Comparison of ENCODE assay signal across 31 cellular contexts in genomic region chr6:148969271-148969666, GRCh38.
DNase-seq lines count a peak whose midpoint lies in the region; ATAC-seq, FAIRE-seq and TF ChIP-seq lines count a peak whose summit lies in the region.
"Had no signal": no experiment of that assay in that cellular context is flagged by ENCODE, and none has a peak within 500 bp of the region (broad histone marks: within the 10 kb centered on the region; RNA-seq: fewer than 3 reads in every experiment).

No MANE protein-coding gene starts in this region.

- H3K4me1 ChIP-seq in HUES48 (ENCODE audit: control insufficient read depth, insufficient read depth, low read length) (peaks cover 57% of the 10 kb centered on the region), K562 (replicated peaks in 1 of 2; ENCODE audit: control insufficient read depth in 2 of 2, insufficient read depth in 2 of 2, low read length in 2 of 2) (peaks cover 0 to 4% of the 10 kb centered on the region in 2 experiments; a peak in 2 of 5 replicates), iPS-20b (ENCODE audit: insufficient read depth, low read length) (peaks cover 55% of the 10 kb centered on the region), smooth muscle cell (ENCODE audit: low read depth) (peaks cover 44% of the 10 kb centered on the region)
- H3K4me1 ChIP-seq: BE2C, uterus had no signal

- H3K4me3 Mint-ChIP-seq in activated naive CD4-positive, alpha-beta T cell treated with anti-CD3 and anti-CD28 coated beads for 36 hours, result no peak overlapping the region
- H3K4me3 Mint-ChIP-seq: activated CD4-positive, alpha-beta T cell treated with anti-CD3 and anti-CD28 coated beads for 36 hours; activated CD8-positive, alpha-beta T cell treated with anti-CD3 and anti-CD28 coated beads, Interleukin-2, amount 10 ng/mL, durations not matched to agents 7 days and 5 days; activated naive CD4-positive, alpha-beta T cell treated with anti-CD3 and anti-CD28 coated beads, Interleukin-2, amount 50 U/mL, for 24 hours; activated T-helper 17 cell treated with anti-CD3 and anti-CD28 coated beads, Interleukin-2, amount 50 U/mL, for 72 hours; CD8-positive, alpha-beta memory T cell; IgD-negative memory B cell; naive B cell; stimulated activated naive CD8-positive, alpha-beta T cell treated with anti-CD3 and anti-CD28 coated beads, Interleukin-15, Interleukin-2, amounts not matched to agents 100 ng/mL and 50 ng/mL, for 24 hours had no signal

- CTCF ChIA-PET in K562 (lab: Yijun Ruan, JAX; ENCODE audit: low intra/inter-chr PET ratio), result no interaction called here
- CTCF ChIA-PET in activated naive CD4-positive, alpha-beta T cell treated with anti-CD3 and anti-CD28 coated beads for 36 hours (lab: Charles Lee), result no interaction called here

- DNase-seq in K562 (ENCODE audit: extremely low read depth in 1 of 4, low spot score in 3 of 4) (no peak), smooth muscle cell (lab: John Stamatoyannopoulos, UW; ENCODE audit: unreplicated experiment) (no peak), germinal center (ENCODE audit: low spot score) (no peak), HK-2 (ENCODE audit: unreplicated experiment) (no peak)
- DNase-seq in activated naive CD4-positive, alpha-beta T cell treated with anti-CD3 and anti-CD28 coated beads for 36 hours, result no peak
- DNase-seq: ACHN; activated CD4-positive, alpha-beta T cell treated with anti-CD3 and anti-CD28 coated beads for 36 hours; activated CD8-positive, alpha-beta T cell treated with anti-CD3 and anti-CD28 coated beads, Interleukin-2, amount 10 ng/mL, durations not matched to agents 7 days and 5 days; amygdala; BE2C; CD8-positive, alpha-beta memory T cell; DMS 273 treated with DMSO at 0.1 percent for 48 hours; kidney; midbrain; naive B cell; SHP77 treated with DMSO at 0.1 percent for 48 hours; stimulated activated CD4-positive, alpha-beta T cell treated with anti-CD3 and anti-CD28 coated beads, Interleukin-2, amount 100 ng/mL, for 24 hours; SW 1271; T-helper 9 cell; uterus had no signal

- peaks cover 10% of the 10 kb centered on the region for H3K27me3 Mint-ChIP-seq in activated naive CD4-positive, alpha-beta T cell treated with anti-CD3 and anti-CD28 coated beads for 36 hours (ENCODE audit: low read depth)
- H3K27me3 Mint-ChIP-seq: activated T-helper 17 cell treated with anti-CD3 and anti-CD28 coated beads, Interleukin-2, amount 50 U/mL, for 72 hours; IgD-negative memory B cell; naive B cell had no signal

- no peaks in the 10 kb centered on the region for H3K9me1 ChIP-seq in K562 (ENCODE audit: control insufficient read depth, insufficient read depth, low read length)

- WGBS in K562 (ENCODE audit: insufficient coverage, low coverage, missing lambda C conversion rate), result 0% methylated on average over 4 of the region's 4 CpGs
- WGBS in smooth muscle cell (ENCODE audit: low lambda C conversion rate), result 93% methylated on average over 4 of the region's 4 CpGs

- no TSS peak for BruUV-seq in K562 (replicated peaks; lab: Mats Ljungman, UMichigan)

- no peak for TF ChIP-seq EP300 in K562 (IDR thresholded peaks at IDR 0.05; ENCODE audit: low read length)

- H3K27ac ChIP-seq in HUES48 (ENCODE audit: low read depth, low read length), result peak overlapping the region; percentile 46
- no peak overlapping the region for H3K27ac ChIP-seq in K562 (ENCODE audit: extremely low read depth, low read depth, low read length)
- H3K27ac ChIP-seq in iPS-20b (ENCODE audit: low read length), result peak overlapping the region; percentile 53
- H3K27ac ChIP-seq in smooth muscle cell (ENCODE audit: low read depth), result peak overlapping the region; percentile 26
- H3K27ac ChIP-seq: uterus had no signal

- TF ChIP-seq RAD21 in K562 (CRISPR knock-in tag; conservative IDR thresholded peaks at IDR 0.05 in 1 of 2, IDR thresholded peaks at IDR 0.05 in 1 of 2), result no peak

- H3K36me3 Mint-ChIP-seq in activated naive CD4-positive, alpha-beta T cell treated with anti-CD3 and anti-CD28 coated beads for 36 hours (ENCODE audit: low read depth), result no peaks in the 10 kb centered on the region
- H3K36me3 Mint-ChIP-seq: activated naive CD4-positive, alpha-beta T cell treated with anti-CD3 and anti-CD28 coated beads, Interleukin-2, amount 50 U/mL, for 24 hours had no signal

- in situ Hi-C loops in K562 (cut with MboI), result no loop called here

- no peak for ATAC-seq in K562
- ATAC-seq: activated CD4-positive, alpha-beta T cell treated with anti-CD3 and anti-CD28 coated beads for 36 hours; activated CD8-positive, alpha-beta T cell treated with anti-CD3 and anti-CD28 coated beads, Interleukin-2, amount 10 ng/mL, durations not matched to agents 7 days and 5 days; activated T-helper 17 cell treated with anti-CD3 and anti-CD28 coated beads, Interleukin-2, amount 50 U/mL, for 72 hours; GM12878; HCT116; Panc1 had no signal

- no peak overlapping the region for H3K9ac ChIP-seq in HUES48 (ENCODE audit: low read depth, low read length)
- no peak overlapping the region for H3K9ac ChIP-seq in K562 (ENCODE audit: insufficient read depth in 1 of 2, low read depth in 2 of 2, low read length in 2 of 2)
- peak overlapping the region; percentile 36; the same call in 1 of the 2 replicates for H3K9ac ChIP-seq in iPS-20b (ENCODE audit: low read depth, low read length)
- H3K9ac ChIP-seq in smooth muscle cell (ENCODE audit: low read depth), result no peak overlapping the region

- TF ChIP-seq POLR2A in K562 (conservative IDR thresholded peaks at IDR 0.05), result no peak

- H3K4me3 ChIP-seq in HUES48 (ENCODE audit: low read depth, low read length) (no peak overlapping the region), K562 (no peak overlapping the region), iPS-20b (ENCODE audit: low read length) (no peak overlapping the region), smooth muscle cell (no peak overlapping the region)
- H3K4me3 ChIP-seq: GM12878, thoracic aorta, uterus had no signal

- intact Hi-C loops in K562 (cut with micrococcal nuclease), result no loop called here
- intact Hi-C loops in activated naive CD4-positive, alpha-beta T cell treated with anti-CD3 and anti-CD28 coated beads for 36 hours (cut with micrococcal nuclease), result no loop called here

- H3K79me2 ChIP-seq in K562 (ENCODE audit: control insufficient read depth, insufficient read depth, low read length) (no peaks in the 10 kb centered on the region), smooth muscle cell (ENCODE audit: low read depth) (no peaks in the 10 kb centered on the region)

- no peaks in the 10 kb centered on the region for H3K9me3 ChIP-seq in HUES48 (ENCODE audit: control insufficient read depth, insufficient read depth, low read length)
- no peaks in the 10 kb centered on the region for H3K9me3 ChIP-seq in K562 (replicated peaks; ENCODE audit: control insufficient read depth, insufficient read depth, low read depth, low read length)
- no peaks in the 10 kb centered on the region for H3K9me3 ChIP-seq in iPS-20b (ENCODE audit: insufficient read depth, low read depth, low read length)
- H3K9me3 ChIP-seq in smooth muscle cell (replicated peaks; ENCODE audit: low read depth), result no peaks in the 10 kb centered on the region
- H3K9me3 ChIP-seq: BE2C, thoracic aorta, uterus had no signal

- no peaks in the 10 kb centered on the region for H3K4me1 Mint-ChIP-seq in activated naive CD4-positive, alpha-beta T cell treated with anti-CD3 and anti-CD28 coated beads for 36 hours (ENCODE audit: low read depth)
- H3K4me1 Mint-ChIP-seq: activated CD4-positive, alpha-beta T cell treated with anti-CD3 and anti-CD28 coated beads for 36 hours; activated T-helper 17 cell treated with anti-CD3 and anti-CD28 coated beads, Interleukin-2, amount 50 U/mL, for 72 hours had no signal

- H2AFZ ChIP-seq in K562 (ENCODE audit: low read depth, low read length) (no peak overlapping the region), smooth muscle cell (ENCODE audit: low read depth) (no peak overlapping the region)

- TF ChIP-seq CTCF in K562 (IDR thresholded peaks at IDR 0.05 in 2 of 3, conservative IDR thresholded peaks at IDR 0.05 in 1 of 3; ENCODE audit: insufficient read depth in 2 of 3, low read depth in 1 of 3, low read length in 3 of 3), result no peak
- TF ChIP-seq CTCF in smooth muscle cell (IDR thresholded peaks at IDR 0.05; ENCODE audit: borderline replicate concordance, insufficient read depth, poor library complexity, severe bottlenecking), result no peak

- H3K9me3 Mint-ChIP-seq in activated naive CD4-positive, alpha-beta T cell treated with anti-CD3 and anti-CD28 coated beads for 36 hours, result no peaks in the 10 kb centered on the region
- H3K9me3 Mint-ChIP-seq: activated naive CD4-positive, alpha-beta T cell treated with anti-CD3 and anti-CD28 coated beads, Interleukin-2, amount 50 U/mL, for 24 hours; activated T-helper 17 cell treated with anti-CD3 and anti-CD28 coated beads, Interleukin-2, amount 50 U/mL, for 72 hours; CD8-positive, alpha-beta memory T cell; IgD-negative memory B cell; naive B cell; stimulated activated naive CD8-positive, alpha-beta T cell treated with anti-CD3 and anti-CD28 coated beads, Interleukin-15, Interleukin-2, amounts not matched to agents 100 ng/mL and 50 ng/mL, for 24 hours had no signal

- H3K4me2 ChIP-seq in K562 (ENCODE audit: insufficient read depth, low read length) (no peak overlapping the region), smooth muscle cell (peak overlapping the region; percentile 32)

- POLR2A ChIA-PET in K562 (lab: Yijun Ruan, JAX), result interaction anchor here (0.7 to 1.9 kb wide), 3 partner anchors 10 to 406 kb away, joined by 3 to 6 read pairs (median 3); no protein-coding TSS in a partner anchor

- H3K36me3 ChIP-seq in HUES48 (ENCODE audit: control insufficient read depth, insufficient read depth, low read length) (peaks cover 11% of the 10 kb centered on the region), K562 (ENCODE audit: control insufficient read depth, insufficient read depth, low read length) (no peaks in the 10 kb centered on the region), iPS-20b (ENCODE audit: insufficient read depth, low read depth, low read length) (peaks cover 3% of the 10 kb centered on the region; the same call in 1 of the 2 replicates), smooth muscle cell (ENCODE audit: low read depth) (no peaks in the 10 kb centered on the region)
- H3K36me3 ChIP-seq: BE2C, thoracic aorta, uterus had no signal

- no peak for FAIRE-seq in K562 (lab: Jason Lieb, UNC)
- FAIRE-seq: bronchial epithelial cell, GM12878, kidney had no signal

- H3K27ac Mint-ChIP-seq in activated naive CD4-positive, alpha-beta T cell treated with anti-CD3 and anti-CD28 coated beads for 36 hours, result no peak overlapping the region
- H3K27ac Mint-ChIP-seq: activated CD4-positive, alpha-beta T cell treated with anti-CD3 and anti-CD28 coated beads for 36 hours; activated CD8-positive, alpha-beta T cell treated with anti-CD3 and anti-CD28 coated beads, Interleukin-2, amount 10 ng/mL, durations not matched to agents 7 days and 5 days; activated naive CD4-positive, alpha-beta T cell treated with anti-CD3 and anti-CD28 coated beads, Interleukin-2, amount 50 U/mL, for 24 hours; activated T-helper 17 cell treated with anti-CD3 and anti-CD28 coated beads, Interleukin-2, amount 50 U/mL, for 72 hours; CD8-positive, alpha-beta memory T cell; IgD-negative memory B cell; stimulated activated naive CD8-positive, alpha-beta T cell treated with anti-CD3 and anti-CD28 coated beads, Interleukin-15, Interleukin-2, amounts not matched to agents 100 ng/mL and 50 ng/mL, for 24 hours had no signal

- no peaks in the 10 kb centered on the region for H4K20me1 ChIP-seq in K562 (replicated peaks; ENCODE audit: control insufficient read depth, insufficient read depth, low read length)
- no peaks in the 10 kb centered on the region for H4K20me1 ChIP-seq in smooth muscle cell (ENCODE audit: low read depth)

- H3F3A ChIP-seq in smooth muscle cell (ENCODE audit: low read depth), result no peaks in the 10 kb centered on the region

- H3K27me3 ChIP-seq in HUES48 (ENCODE audit: control insufficient read depth, insufficient read depth, low read length), result no peaks in the 10 kb centered on the region
- peaks cover 46 to 56% of the 10 kb centered on the region in 2 experiments for H3K27me3 ChIP-seq in K562 (ENCODE audit: control insufficient read depth in 2 of 2, insufficient read depth in 2 of 2, low read length in 2 of 2)
- H3K27me3 ChIP-seq in iPS-20b (ENCODE audit: insufficient read depth, low read length), result no peaks in the 10 kb centered on the region
- H3K27me3 ChIP-seq in smooth muscle cell (ENCODE audit: low read depth), result no peaks in the 10 kb centered on the region
- H3K27me3 ChIP-seq: uterus had no signal
